Comparison of ENCODE assay signal across 8 cellular contexts in genomic region chr19:3284759-3285646, GRCh38.
DNase-seq lines count a peak whose midpoint lies in the region; ATAC-seq and TF ChIP-seq lines count a peak whose summit lies in the region.

No MANE protein-coding gene starts in this region.

- H3K27ac ChIP-seq in heart left ventricle = no peak overlapping the region

- no peaks in the 10 kb centered on the region for H3K9me3 ChIP-seq in heart left ventricle

- peak overlapping the region in 2 of 12 donors; percentile 14 to 17 for H3K4me3 ChIP-seq in heart left ventricle

- H3K4me1 ChIP-seq in heart left ventricle = peaks cover 0 to 16% (median 0%) of the 10 kb centered on the region in 12 donors

- ATAC-seq in Right ventricle myocardium inferior (peak; percentile 13), heart left ventricle (peak in 3 of 4 donors; percentile 44 to 73 (median 71)), sciatic nerve (peak; percentile 83), HG02623 (IDR thresholded peaks at IDR 0.05; ENCODE audit: unreplicated experiment) (no peak)

- no peak for TF ChIP-seq CTCF in heart left ventricle (IDR thresholded peaks at IDR 0.05)

- no peak for TF ChIP-seq POLR2A in heart left ventricle (IDR thresholded peaks at IDR 0.05)

- no peak for DNase-seq in Right ventricle myocardium inferior (ENCODE audit: missing footprints)
- no peak for DNase-seq in cardiac septum (ENCODE audit: low spot score)
- peak; percentile 53 for DNase-seq in SK-MEL-5 (ENCODE audit: low read depth, low spot score)
- peak; percentile 50 for DNase-seq in activated gamma-delta T cell (lab: John Stamatoyannopoulos, UW)
- peak in 2 of 5 donors; percentile 39 to 61 for DNase-seq in heart left ventricle
- DNase-seq in sciatic nerve (ENCODE audit: low spot score) = peak; percentile 80
- DNase-seq in NCI-H510A (lab: John Stamatoyannopoulos, UW) = no peak

- in situ Hi-C loops in SK-MEL-5 (cut with HindIII; ENCODE audit: low pct_unique_long_range_greater_than_20kb, low sequenced_read_pairs) = no loop called here

- peaks cover 26 to 75% (median 41%) of the 10 kb centered on the region in 9 donors for H3K27me3 ChIP-seq in heart left ventricle

- no peaks in the 10 kb centered on the region for H3K36me3 ChIP-seq in heart left ventricle

- 1 to 5% (median 3%) methylated on average over 19 to 38 of the region's 38 CpGs for WGBS in heart left ventricle, 4 donors

- intact Hi-C loops in Right ventricle myocardium inferior (cut with DNase I) = no loop called here
- intact Hi-C loops in cardiac septum (cut with DNase I) = no loop called here
- intact Hi-C loops in heart left ventricle (cut with DNase I) = no loop called here
- intact Hi-C loops in sciatic nerve (cut with DNase I) = no loop called here

Comparison
In these comparisons a context has a peak if more than half of its experiments do, and no peak if none do; other contexts are left out.
1. DNase-seq: peak in SK-MEL-5 (single experiment), activated gamma-delta T cell (single experiment) and sciatic nerve (single experiment); none in Right ventricle myocardium inferior (single experiment), cardiac septum (single experiment) and NCI-H510A (single experiment).